27 cellular contexts compared by ENCODE assay signal in the genomic region with DNA sequence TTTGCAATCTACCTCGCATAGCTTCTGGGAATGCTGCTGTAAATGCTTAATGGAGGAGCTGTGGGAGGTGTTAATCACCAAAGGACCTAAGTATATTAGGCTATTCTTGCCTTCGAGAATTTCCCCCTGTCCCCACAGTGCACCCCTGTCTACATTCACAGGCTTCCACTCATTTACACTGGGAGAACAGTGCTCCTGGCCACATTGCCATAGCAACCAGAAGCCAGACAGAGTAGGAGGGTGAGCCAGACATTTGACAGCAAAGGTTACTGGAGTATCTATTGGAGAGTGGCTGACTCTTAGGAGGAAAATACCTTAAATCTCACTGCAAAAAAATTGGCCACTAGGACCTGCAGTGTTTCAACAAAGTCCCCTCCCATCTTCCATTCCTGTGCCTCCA.
"Had no signal": no experiment of that assay in that cellular context is flagged by ENCODE, and none has a peak within 500 bp of the region (broad histone marks: within the 10 kb centered on the region; RNA-seq: fewer than 3 reads in every experiment).

No MANE protein-coding gene starts in this region.

- H3K4me3 Mint-ChIP-seq: dendritic cell treated with granulocyte-macrophage colony-stimulating factor and Interleukin-4, amounts not matched to agents 40 ng/mL and 50 ng/mL, for 4 days; endodermal cell had no signal

- H3K9me3 ChIP-seq: colonic mucosa, esophagus squamous epithelium, gastrocnemius medialis, left lung, lower lobe of right lung had no signal

- H3K27me3 ChIP-seq: colonic mucosa, esophagus squamous epithelium, gastrocnemius medialis, left lung had no signal

- FAIRE-seq: endometrium, islet of Langerhans, kidney had no signal

- H3K27ac ChIP-seq: colonic mucosa, epithelial cell of prostate, esophagus squamous epithelium, gastrocnemius medialis, heart right ventricle, left lung, lower lobe of right lung had no signal

- H3K36me3 ChIP-seq: colonic mucosa, esophagus squamous epithelium, gastrocnemius medialis, heart right ventricle, left lung, lower lobe of right lung had no signal

- H3K27me3 Mint-ChIP-seq: dendritic cell treated with granulocyte-macrophage colony-stimulating factor and Interleukin-4, amounts not matched to agents 40 ng/mL and 50 ng/mL, for 4 days had no signal

- H3K27ac Mint-ChIP-seq: dendritic cell treated with granulocyte-macrophage colony-stimulating factor and Interleukin-4, amounts not matched to agents 40 ng/mL and 50 ng/mL, for 4 days; endodermal cell had no signal

- H3K4me3 ChIP-seq: colonic mucosa, esophagus squamous epithelium, gastrocnemius medialis, heart right ventricle, left lung, lower lobe of right lung had no signal

- H3K4me1 ChIP-seq: colonic mucosa, esophagus squamous epithelium, gastrocnemius medialis, heart right ventricle, left lung, lower lobe of right lung had no signal

- ATAC-seq: esophagus mucosa, gastrocnemius medialis, heart right ventricle, left colon, left lung, left ventricle myocardium superior, lower lobe of right lung had no signal

- DNase-seq: cerebellar nuclear complex; colonic mucosa; cortex of kidney; effector CD4-positive, alpha-beta T cell; effector memory CD4-positive, alpha-beta T cell; endodermal cell; erythroblast; esophagus squamous epithelium; foreskin fibroblast; foreskin melanocyte; gastrocnemius medialis; glutamatergic neuron; heart right ventricle; hippocampal formation; kidney; kidney glomerular epithelial cell; left colon; left lung; left ventricle myocardium superior; lower lobe of right lung; mesenchymal stem cell; midbrain had no signal
